Comparison of ENCODE assay signal across 9 cellular contexts in the genomic region with DNA sequence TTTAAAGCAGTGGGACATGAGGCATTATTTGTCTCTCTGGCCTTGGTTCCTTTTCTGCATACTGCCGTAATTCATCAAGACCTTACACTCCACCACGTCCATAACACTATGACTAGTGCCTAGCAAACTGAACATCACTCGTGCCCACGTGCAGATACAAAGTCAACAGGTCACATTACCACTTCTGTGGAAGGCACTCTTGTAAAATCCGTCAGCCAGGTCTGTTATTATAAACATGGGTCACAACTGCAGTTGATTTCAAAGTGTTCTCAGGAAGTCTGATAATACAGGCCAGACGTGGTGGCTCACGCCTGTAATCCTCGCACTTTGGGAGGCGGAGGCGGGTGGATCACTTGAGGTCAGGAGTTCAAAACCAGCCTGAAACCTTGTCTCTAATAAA. TPM values are rescaled to one million over a fixed set of nuclear protein-coding genes. Genes with fewer than 3 reads are reported as not detected.
"Had no signal": no experiment of that assay in that cellular context is flagged by ENCODE, and none has a peak within 500 bp of the region (broad histone marks: within the 10 kb centered on the region; RNA-seq: fewer than 3 reads in every experiment).

No MANE protein-coding gene starts in this region.

- H3K4me3 ChIP-seq: GM23248, HAP-1, K562 had no signal

- H3K36me3 ChIP-seq: HAP-1 had no signal

- H3K9me3 ChIP-seq: HAP-1 had no signal

- DNase-seq: GM23248, GOT3, HFFc6, IMR-90 had no signal

- H3K4me1 ChIP-seq: HAP-1 had no signal

- H3K27ac ChIP-seq: GM23248 had no signal

RNA-seq across cellular contexts. Expression of gene VSIG10L2, which starts 14.1 kb away (rescaled TPM):
- total RNA-seq: GM23248, H4, H7, HFFc6, K562 had no signal

RNA-seq across cellular contexts. Expression of gene DDX25, which starts 55.6 kb away (rescaled TPM):
- total RNA-seq: GM23248, H4, HFFc6, HT-29, K562 had no signal
